In genomic region chr14:35814371-35815005, GRCh38 we compare ENCODE assay signal across 8 cellular contexts. TPM values are rescaled to one million over a fixed set of nuclear protein-coding genes. Genes with fewer than 3 reads are reported as not detected.
DNase-seq lines count a peak whose midpoint lies in the region; ATAC-seq and TF ChIP-seq lines count a peak whose summit lies in the region.

No MANE protein-coding gene starts in this region.

- peak; percentile 93 for TF ChIP-seq CTCF in RWPE2 (IDR thresholded peaks at IDR 0.05; ENCODE audit: poor library complexity, severe bottlenecking)
- TF ChIP-seq CTCF in heart right ventricle (IDR thresholded peaks at IDR 0.05), result peak; percentile 44 to 78 (median 71)
- peak; percentile 68 for TF ChIP-seq CTCF in smooth muscle cell (IDR thresholded peaks at IDR 0.05; ENCODE audit: borderline replicate concordance, insufficient read depth, poor library complexity, severe bottlenecking)

- H3K27ac ChIP-seq in CD4-positive, CD25-positive, alpha-beta regulatory T cell (ENCODE audit: insufficient read depth, low read length, poor library complexity, severe bottlenecking), result no peak overlapping the region
- H3K27ac ChIP-seq in RWPE2 (ENCODE audit: poor library complexity, severe bottlenecking) (no peak overlapping the region), heart right ventricle (no peak overlapping the region), smooth muscle cell (ENCODE audit: low read depth) (no peak overlapping the region)

- peak overlapping the region in 1 of 4 donors; percentile 38 for H3K4me3 Mint-ChIP-seq in CD4-positive, CD25-positive, alpha-beta regulatory T cell
- no peak overlapping the region for H3K4me3 Mint-ChIP-seq in activated T-helper 17 cell treated with anti-CD3 and anti-CD28 coated beads, Interleukin-2, amount 50 U/mL, for 72 hours

- DNase-seq in CD4-positive, CD25-positive, alpha-beta regulatory T cell, result peak; percentile 64 to 81 (median 73)
- peak; percentile 67 for DNase-seq in Jurkat, Clone E6-1 (ENCODE audit: low read depth, low spot score)
- DNase-seq in RWPE2 (ENCODE audit: low spot score), result no peak
- peak; percentile 29 to 45 for DNase-seq in heart right ventricle
- DNase-seq in smooth muscle cell (lab: John Stamatoyannopoulos, UW; ENCODE audit: unreplicated experiment), result no peak
- DNase-seq in HuH-7 (ENCODE audit: low spot score), result no peak

- peaks cover 21% of the 10 kb centered on the region for H3K27me3 Mint-ChIP-seq in CD4-positive, CD25-positive, alpha-beta regulatory T cell
- H3K27me3 Mint-ChIP-seq in activated T-helper 17 cell treated with anti-CD3 and anti-CD28 coated beads, Interleukin-2, amount 50 U/mL, for 72 hours, result no peaks in the 10 kb centered on the region

- H3K9me3 ChIP-seq in CD4-positive, CD25-positive, alpha-beta regulatory T cell (ENCODE audit: control insufficient read depth in 2 of 2, low read length in 2 of 2), result no peaks in the 10 kb centered on the region
- H3K9me3 ChIP-seq in RWPE2 (ENCODE audit: severe bottlenecking), result no peaks in the 10 kb centered on the region
- no peaks in the 10 kb centered on the region for H3K9me3 ChIP-seq in heart right ventricle
- no peaks in the 10 kb centered on the region for H3K9me3 ChIP-seq in smooth muscle cell (replicated peaks; ENCODE audit: low read depth)

- H3K4me1 Mint-ChIP-seq in CD4-positive, CD25-positive, alpha-beta regulatory T cell, result peaks cover 0 to 8% (median 3%) of the 10 kb centered on the region in 4 donors
- no peaks in the 10 kb centered on the region for H3K4me1 Mint-ChIP-seq in activated T-helper 17 cell treated with anti-CD3 and anti-CD28 coated beads, Interleukin-2, amount 50 U/mL, for 72 hours

- H2AFZ ChIP-seq in smooth muscle cell (ENCODE audit: low read depth), result no peak overlapping the region

- no peaks in the 10 kb centered on the region for H3F3A ChIP-seq in smooth muscle cell (ENCODE audit: low read depth)

- H4K20me1 ChIP-seq in smooth muscle cell (ENCODE audit: low read depth), result no peaks in the 10 kb centered on the region

- H3K4me1 ChIP-seq in CD4-positive, CD25-positive, alpha-beta regulatory T cell (ENCODE audit: control insufficient read depth, insufficient read depth, low read length, poor library complexity, severe bottlenecking), result no peaks in the 10 kb centered on the region
- H3K4me1 ChIP-seq in RWPE2 (ENCODE audit: insufficient read depth, poor library complexity, severe bottlenecking) (no peaks in the 10 kb centered on the region), heart right ventricle (no peaks in the 10 kb centered on the region), smooth muscle cell (ENCODE audit: low read depth) (no peaks in the 10 kb centered on the region)

- no peaks in the 10 kb centered on the region for H3K27me3 ChIP-seq in CD4-positive, CD25-positive, alpha-beta regulatory T cell (ENCODE audit: control insufficient read depth, insufficient read depth, low read length)
- H3K27me3 ChIP-seq in RWPE2 (ENCODE audit: insufficient read depth, poor library complexity, severe bottlenecking), result no peaks in the 10 kb centered on the region
- H3K27me3 ChIP-seq in heart right ventricle, result no peaks in the 10 kb centered on the region
- no peaks in the 10 kb centered on the region for H3K27me3 ChIP-seq in smooth muscle cell (ENCODE audit: low read depth)

- no peaks in the 10 kb centered on the region for H3K79me2 ChIP-seq in smooth muscle cell (ENCODE audit: low read depth)

- H3K36me3 Mint-ChIP-seq in CD4-positive, CD25-positive, alpha-beta regulatory T cell, result no peaks in the 10 kb centered on the region
- H3K36me3 Mint-ChIP-seq in activated T-helper 17 cell treated with anti-CD3 and anti-CD28 coated beads, Interleukin-2, amount 50 U/mL, for 72 hours (ENCODE audit: low read depth), result no peaks in the 10 kb centered on the region

- H3K9me3 Mint-ChIP-seq in CD4-positive, CD25-positive, alpha-beta regulatory T cell, result no peaks in the 10 kb centered on the region
- H3K9me3 Mint-ChIP-seq in activated T-helper 17 cell treated with anti-CD3 and anti-CD28 coated beads, Interleukin-2, amount 50 U/mL, for 72 hours, result no peaks in the 10 kb centered on the region

- H3K4me2 ChIP-seq in smooth muscle cell, result no peak overlapping the region

- H3K4me3 ChIP-seq in CD4-positive, CD25-positive, alpha-beta regulatory T cell (ENCODE audit: low read depth, low read length), result no peak overlapping the region
- no peak overlapping the region for H3K4me3 ChIP-seq in Jurkat, Clone E6-1 (ENCODE audit: low read length)
- H3K4me3 ChIP-seq in RWPE2 (ENCODE audit: severe bottlenecking) (no peak overlapping the region), heart right ventricle (no peak overlapping the region), smooth muscle cell (no peak overlapping the region)

- ATAC-seq in CD4-positive, CD25-positive, alpha-beta regulatory T cell (ENCODE audit: low read depth in 2 of 2), result peak; percentile 82 to 83
- ATAC-seq in GM19328 (IDR thresholded peaks at IDR 0.05; ENCODE audit: unreplicated experiment) (peak; percentile 62), RWPE2 (ENCODE audit: low read depth) (peak; percentile 61; the same call in 2 of the 3 replicates), heart right ventricle (peak in 1 of 8 donors; percentile 46)
- peak; percentile 88 for ATAC-seq in activated T-helper 17 cell treated with anti-CD3 and anti-CD28 coated beads, Interleukin-2, amount 50 U/mL, for 72 hours (replicated peaks)

- intact Hi-C loops in heart right ventricle (cut with DNase I), result loop anchor here in 2 of 10 donors (10.0 kb wide), 2 partner anchors 130 to 690 kb away; partner anchors contain the start of genes PPP2R3C (in 1 of the 2) and PRORP (in 1 of the 2)

- H3K9ac ChIP-seq in smooth muscle cell (ENCODE audit: low read depth), result no peak overlapping the region

- WGBS in heart right ventricle, 2 donors, result 36 to 37% methylated on average over 3 of the region's 3 CpGs
- 41% methylated on average over 3 of the region's 3 CpGs for WGBS in smooth muscle cell (ENCODE audit: low lambda C conversion rate)

- H3K27ac Mint-ChIP-seq in CD4-positive, CD25-positive, alpha-beta regulatory T cell, result no peak overlapping the region
- H3K27ac Mint-ChIP-seq in activated T-helper 17 cell treated with anti-CD3 and anti-CD28 coated beads, Interleukin-2, amount 50 U/mL, for 72 hours, result no peak overlapping the region

- H3K36me3 ChIP-seq in CD4-positive, CD25-positive, alpha-beta regulatory T cell (ENCODE audit: control insufficient read depth, insufficient read depth, low read length), result no peaks in the 10 kb centered on the region
- no peaks in the 10 kb centered on the region for H3K36me3 ChIP-seq in RWPE2 (ENCODE audit: low read depth)
- H3K36me3 ChIP-seq in heart right ventricle, result no peaks in the 10 kb centered on the region
- no peaks in the 10 kb centered on the region for H3K36me3 ChIP-seq in smooth muscle cell (ENCODE audit: low read depth)

RNA-seq across cellular contexts. Expression of gene RALGAPA1, which starts 5.4 kb away (rescaled TPM):
- total RNA-seq in CD4-positive, CD25-positive, alpha-beta regulatory T cell, result 93.6 TPM
- 10 to 100 TPM; 14.0 to 20.8 (median 20.0) TPM for polyA plus RNA-seq in CD4-positive, CD25-positive, alpha-beta regulatory T cell
- 13.9 TPM for polyA plus RNA-seq in Jurkat, Clone E6-1 (2012; ENCODE audit: insufficient read depth, insufficient read length)
- 10 to 100 TPM; 32.8 to 36.5 TPM for total RNA-seq in activated T-helper 17 cell treated with anti-CD3 and anti-CD28 coated beads, Interleukin-2, amount 50 U/mL, for 72 hours
- total RNA-seq in heart right ventricle (10 to 100 TPM; 29.0 to 43.6 (median 36.6) TPM), smooth muscle cell (25.4 and 43.5 TPM in 2 replicates)
- polyA plus RNA-seq in heart right ventricle (10 to 100 TPM in 1 of 2 donors, 1 to 10 TPM in 1; 7.9 to 28.2 TPM), smooth muscle cell (5.4 and 11.3 TPM in 2 replicates)

RNA-seq across cellular contexts. Expression of gene BRMS1L, which starts 11.7 kb away (rescaled TPM):
- 13.3 TPM for total RNA-seq in CD4-positive, CD25-positive, alpha-beta regulatory T cell
- 1 to 10 TPM; 3.1 to 4.6 (median 3.7) TPM for polyA plus RNA-seq in CD4-positive, CD25-positive, alpha-beta regulatory T cell
- polyA plus RNA-seq in Jurkat, Clone E6-1 (2012; ENCODE audit: insufficient read depth, insufficient read length), result 6.7 TPM
- total RNA-seq in activated T-helper 17 cell treated with anti-CD3 and anti-CD28 coated beads, Interleukin-2, amount 50 U/mL, for 72 hours, result 1 to 10 TPM; 5.4 to 7.7 TPM
- total RNA-seq in heart right ventricle (10 to 100 TPM; 10.9 to 14.0 (median 12.0) TPM), smooth muscle cell (7.3 and 13.4 TPM in 2 replicates)
- polyA plus RNA-seq in heart right ventricle (1 to 10 TPM; 2.9 to 6.5 TPM), smooth muscle cell (7.9 and 8.8 TPM in 2 replicates)

Comparison
In these comparisons a context has a peak if more than half of its experiments do, and no peak if none do; other contexts are left out.
1. DNase-seq: peak in CD4-positive, CD25-positive, alpha-beta regulatory T cell (3 of 3), Jurkat, Clone E6-1 (single experiment) and heart right ventricle (2 of 2); none in RWPE2 (single experiment), smooth muscle cell (single experiment) and HuH-7 (single experiment).
2. Peak in every context shown above with its lines, with median percentiles within 50 percentile points of each other: CTCF ChIP-seq.